Comparison of ENCODE assay signal across 16 cellular contexts in the genomic region with DNA sequence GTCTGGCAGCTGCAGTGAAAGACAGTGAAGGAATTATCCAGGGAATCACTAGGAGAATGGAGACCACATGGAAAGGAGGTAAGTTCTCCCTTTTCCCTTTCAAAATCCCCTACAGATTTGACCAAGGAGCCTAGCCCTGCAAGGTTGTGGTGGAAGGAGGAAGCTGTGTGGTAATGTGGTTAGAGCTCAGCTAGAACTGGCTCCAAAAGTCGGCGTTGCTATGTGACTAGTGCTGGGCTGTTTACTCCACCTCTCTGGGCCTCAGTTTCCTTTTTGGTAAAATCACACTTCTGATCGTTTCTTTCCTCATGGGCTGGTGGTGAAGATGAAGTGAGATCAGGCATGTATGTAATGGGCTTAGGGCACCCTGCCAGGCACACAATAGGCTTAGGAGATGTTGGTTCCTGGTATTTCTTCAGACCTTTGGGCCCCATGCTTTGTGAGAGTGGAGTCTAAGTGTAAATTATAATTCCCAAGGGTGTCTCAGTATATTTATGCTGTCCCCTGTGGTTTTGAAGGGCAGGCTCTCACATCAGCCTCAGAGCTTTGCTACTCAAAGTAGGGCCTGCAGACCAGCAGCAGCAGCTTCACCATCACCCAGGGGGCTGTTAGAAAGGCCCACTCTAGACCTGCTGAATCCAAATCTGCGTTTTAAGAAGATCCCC.
DNase-seq lines count a peak whose midpoint lies in the region; ATAC-seq lines count a peak whose summit lies in the region.
"Had no signal": no experiment of that assay in that cellular context is flagged by ENCODE, and none has a peak within 500 bp of the region (broad histone marks: within the 10 kb centered on the region; RNA-seq: fewer than 3 reads in every experiment).

No MANE protein-coding gene starts in this region.

- no peak overlapping the region for H3K4ac ChIP-seq in mesendoderm (ENCODE audit: low read depth, low read length)

- no peaks in the 10 kb centered on the region for H3K27me3 ChIP-seq in CD4-positive, alpha-beta memory T cell (ENCODE audit: insufficient read depth, low read length)
- no peaks in the 10 kb centered on the region for H3K27me3 ChIP-seq in mesendoderm (ENCODE audit: insufficient read depth, low read length, poor library complexity)
- H3K27me3 ChIP-seq: SJCRH30, uterus had no signal

- H3K4me1 Mint-ChIP-seq in CD4-positive, alpha-beta memory T cell = peaks cover 24 to 42% (median 32%) of the 10 kb centered on the region in 4 donors

- CTCF ChIA-PET in CD4-positive, alpha-beta memory T cell (lab: Charles Lee; ENCODE audit: partially characterized antibody) = no interaction called here

- no peak overlapping the region for H2AK5ac ChIP-seq in mesendoderm (ENCODE audit: low read length)

- intact Hi-C loops in CD4-positive, alpha-beta memory T cell (cut with micrococcal nuclease) = no loop called here

- peaks cover 37% of the 10 kb centered on the region for H3K4me1 ChIP-seq in CD4-positive, alpha-beta memory T cell (ENCODE audit: insufficient read depth, low read length)
- H3K4me1 ChIP-seq in mesendoderm (ENCODE audit: control insufficient read depth, low read depth, low read length) = no peaks in the 10 kb centered on the region
- H3K4me1 ChIP-seq: HAP-1, SJCRH30, uterus had no signal

- H2BK5ac ChIP-seq in mesendoderm (ENCODE audit: low read length) = no peak overlapping the region

- no peak overlapping the region for H4K5ac ChIP-seq in mesendoderm (ENCODE audit: low read length)

- peak overlapping the region; percentile 56 for H3K56ac ChIP-seq in mesendoderm (ENCODE audit: low read length)

- POLR2A ChIA-PET in CD4-positive, alpha-beta memory T cell (lab: Charles Lee; ENCODE audit: partially characterized antibody) = interaction anchor here (0.6 kb wide), 1 partner anchor 1477 kb away, joined by 3 read pairs; no protein-coding TSS in a partner anchor

- H3K36me3 ChIP-seq in CD4-positive, alpha-beta memory T cell (ENCODE audit: insufficient read depth, low read length) = no peaks in the 10 kb centered on the region
- H3K36me3 ChIP-seq in mesendoderm (ENCODE audit: control insufficient read depth, insufficient read depth, low read length) = no peaks in the 10 kb centered on the region
- H3K36me3 ChIP-seq: HAP-1, heart right ventricle, SJCRH30, uterus had no signal

- H3K18ac ChIP-seq in mesendoderm (ENCODE audit: low read length) = peak overlapping the region; percentile 41

- no peaks in the 10 kb centered on the region for H3K9me3 ChIP-seq in CD4-positive, alpha-beta memory T cell (ENCODE audit: control insufficient read depth in 1 of 2, low read length in 2 of 2)
- H3K9me3 ChIP-seq: HAP-1, SJCRH30, uterus had no signal

- H3K79me2 ChIP-seq in mesendoderm (ENCODE audit: control insufficient read depth, insufficient read depth, low read length) = no peaks in the 10 kb centered on the region

- DNase-seq in CD4-positive, alpha-beta memory T cell = peak in 4 of 5 donors; percentile 13 to 46 (median 32)
- DNase-seq in SKM-1 (lab: John Stamatoyannopoulos, UW; ENCODE audit: unreplicated experiment) = peak; percentile 61
- no peak for DNase-seq in mesendoderm
- no peak for DNase-seq in GOT3 (lab: John Stamatoyannopoulos, UW)
- DNase-seq in AG20443 (ENCODE audit: low spot score) = no peak
- DNase-seq: amygdala; heart right ventricle; NCI-H2107; NCI-H82; SJCRH30; stimulated activated CD4-positive, alpha-beta T cell treated with anti-CD3 and anti-CD28 coated beads, Interleukin-2, amount 100 ng/mL, for 24 hours; uterus had no signal

- H3K27ac ChIP-seq in CD4-positive, alpha-beta memory T cell (ENCODE audit: low read depth, low read length) = no peak overlapping the region
- no peak overlapping the region for H3K27ac ChIP-seq in mesendoderm (ENCODE audit: low read depth, low read length)
- H3K27ac ChIP-seq: C4-2B, heart right ventricle, SJCRH30, uterus had no signal

- peaks cover 0 to 20% (median 5%) of the 10 kb centered on the region in 8 donors for H3K9me3 Mint-ChIP-seq in CD4-positive, alpha-beta memory T cell

- no peak overlapping the region for H4K8ac ChIP-seq in mesendoderm (ENCODE audit: low read depth, low read length)

- peak overlapping the region in 6 of 7 donors; percentile 22 to 65 (median 40) for H3K27ac Mint-ChIP-seq in CD4-positive, alpha-beta memory T cell

- no peak overlapping the region for H2BK120ac ChIP-seq in mesendoderm (ENCODE audit: low read depth, low read length)

- peak overlapping the region in 6 of 8 donors; percentile 18 to 51 (median 35) for H3K4me3 Mint-ChIP-seq in CD4-positive, alpha-beta memory T cell

- H2BK15ac ChIP-seq in mesendoderm (replicated peaks; ENCODE audit: low read depth) = no peak overlapping the region

- no peak overlapping the region for H3K4me3 ChIP-seq in CD4-positive, alpha-beta memory T cell (ENCODE audit: low read length in 2 of 2)
- no peak overlapping the region for H3K4me3 ChIP-seq in mesendoderm (ENCODE audit: low read length)
- H3K4me3 ChIP-seq: HAP-1, heart right ventricle, SJCRH30, uterus had no signal

- H3K79me1 ChIP-seq in mesendoderm (ENCODE audit: low read length) = no peaks in the 10 kb centered on the region

- no peak overlapping the region for H3K23ac ChIP-seq in mesendoderm (ENCODE audit: low read length)

- H3K4me2 ChIP-seq in mesendoderm (ENCODE audit: low read length) = no peak overlapping the region

- WGBS in mesendoderm (ENCODE audit: extremely low coverage, insufficient coverage, low lambda C conversion rate) = no CpG with 5 or more reads among the region's 4 CpGs

- H3K9ac ChIP-seq in mesendoderm (ENCODE audit: low read length) = no peak overlapping the region

- peaks cover 0 to 3% of the 10 kb centered on the region in 2 donors for H3K36me3 Mint-ChIP-seq in CD4-positive, alpha-beta memory T cell

- ATAC-seq in GM18868 (IDR thresholded peaks at IDR 0.05; ENCODE audit: unreplicated experiment) = peak; percentile 42
- no peak for ATAC-seq in GM18519 (IDR thresholded peaks at IDR 0.05; ENCODE audit: low FRiP score, unreplicated experiment)
- ATAC-seq: heart right ventricle had no signal

- no peaks in the 10 kb centered on the region for H3K27me3 Mint-ChIP-seq in CD4-positive, alpha-beta memory T cell

Comparison
In these comparisons a context has a peak if more than half of its experiments do, and no peak if none do; other contexts are left out.
1. DNase-seq: peak in CD4-positive, alpha-beta memory T cell (4 of 5) and SKM-1 (single experiment); none in mesendoderm (single experiment), GOT3 (single experiment) and AG20443 (single experiment).